ENCODE assay signal across 8 cellular contexts in the genomic region with DNA sequence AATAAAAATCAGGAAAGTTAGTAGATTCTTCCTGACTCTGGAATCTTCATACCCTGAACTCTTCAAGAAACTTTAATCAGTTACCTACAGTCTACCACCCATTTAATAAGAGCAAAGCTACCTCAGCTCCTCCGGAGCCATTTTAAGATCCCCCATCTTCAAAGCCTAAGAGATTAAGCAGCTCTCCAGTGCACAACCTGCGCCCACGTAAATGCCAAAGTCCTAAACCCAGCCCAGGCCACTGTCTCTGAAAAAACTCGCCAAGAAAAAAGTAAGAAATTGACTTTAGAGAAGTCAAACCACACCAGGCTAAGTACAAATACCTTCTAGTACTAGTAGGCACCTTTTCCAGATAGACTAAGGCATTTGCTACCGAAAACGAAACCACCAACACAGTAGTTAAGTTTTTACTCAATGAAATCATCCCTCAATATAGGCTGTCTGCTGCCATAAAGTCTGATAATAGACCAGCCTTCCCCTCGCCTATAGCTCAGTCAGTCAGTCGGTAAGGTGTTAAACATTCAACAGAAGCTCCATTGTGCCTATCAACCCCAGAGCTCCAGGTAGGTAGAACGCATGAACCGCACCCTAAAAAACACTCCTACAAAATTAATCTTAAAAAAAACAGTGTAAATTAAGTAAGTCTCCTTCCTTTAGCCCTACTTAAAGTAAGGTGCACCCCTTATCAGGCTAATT.
DNase-seq lines count a peak whose midpoint lies in the region; ATAC-seq, FAIRE-seq and TF ChIP-seq lines count a peak whose summit lies in the region.
"Not testable (repeated sequence)": the region's sequence is repeated elsewhere in the genome, so short reads cannot be mapped to it uniquely, and the experiment has no call there.

No MANE protein-coding gene starts in this region.

- not testable (repeated sequence) for H3K36me3 Mint-ChIP-seq in activated CD4-positive, alpha-beta memory T cell treated with anti-CD3 and anti-CD28 coated beads for 36 hours; effector memory CD8-positive, alpha-beta T cell (ENCODE audit: insufficient read depth)

- not testable (repeated sequence) for H4K20me1 ChIP-seq in OCI-LY3 (ENCODE audit: insufficient read depth, low read length); K562 (replicated peaks; ENCODE audit: control insufficient read depth, insufficient read depth, low read length); osteoblast (ENCODE audit: insufficient read depth, low read length)

- H3K9ac ChIP-seq in OCI-LY3 (ENCODE audit: low read length); K562 (ENCODE audit: insufficient read depth in 1 of 2, low read depth in 2 of 2, low read length in 2 of 2): not testable (repeated sequence)
- peak overlapping the region; percentile 54 for H3K9ac ChIP-seq in mesendoderm (ENCODE audit: low read length)

- POLR2A ChIA-PET in activated CD4-positive, alpha-beta memory T cell treated with anti-CD3 and anti-CD28 coated beads for 36 hours (lab: Charles Lee); K562 (lab: Yijun Ruan, JAX): not testable (repeated sequence)

- not testable (repeated sequence) for H3K27ac ChIP-seq in OCI-LY3 (ENCODE audit: low read length); K562 (ENCODE audit: extremely low read depth, low read depth, low read length); osteoblast (ENCODE audit: low read depth, low read length)
- H3K27ac ChIP-seq in mesendoderm (ENCODE audit: low read depth, low read length): peak overlapping the region; percentile 93
- H3K27ac ChIP-seq in thyroid gland: peak overlapping the region; percentile 76 to 93 (median 84)

- peak overlapping the region; percentile 73 for H2BK120ac ChIP-seq in mesendoderm (ENCODE audit: low read depth, low read length)

- not testable (repeated sequence) for H3K9me1 ChIP-seq in K562 (ENCODE audit: control insufficient read depth, insufficient read depth, low read length)

- H3K18ac ChIP-seq in mesendoderm (ENCODE audit: low read length): peak overlapping the region; percentile 98

- H3K4me2 ChIP-seq in OCI-LY3 (ENCODE audit: low read length) (peak overlapping the region; percentile 72), osteoblast (ENCODE audit: insufficient read depth, low read length) (peak overlapping the region; percentile 51)
- not testable (repeated sequence) for H3K4me2 ChIP-seq in K562 (ENCODE audit: insufficient read depth, low read length); mesendoderm (ENCODE audit: low read length)

- TF ChIP-seq CTCF in OCI-LY3 (IDR thresholded peaks at IDR 0.05; ENCODE audit: low read depth, low read length); K562 (IDR thresholded peaks at IDR 0.05 in 2 of 3, conservative IDR thresholded peaks at IDR 0.05 in 1 of 3; ENCODE audit: insufficient read depth in 2 of 3, low read depth in 1 of 3, low read length in 3 of 3); osteoblast (IDR thresholded peaks at IDR 0.05; ENCODE audit: extremely low read depth, low read depth, low read length); thyroid gland (IDR thresholded peaks at IDR 0.05): not testable (repeated sequence)

- H3K4ac ChIP-seq in mesendoderm (ENCODE audit: low read depth, low read length): not testable (repeated sequence)

- CTCF ChIA-PET in activated CD4-positive, alpha-beta memory T cell treated with anti-CD3 and anti-CD28 coated beads for 36 hours (lab: Charles Lee); K562 (lab: Yijun Ruan, JAX; ENCODE audit: low intra/inter-chr PET ratio): not testable (repeated sequence)

- H3K56ac ChIP-seq in mesendoderm (ENCODE audit: low read length): peak overlapping the region; percentile 76

- not testable (repeated sequence) for ATAC-seq in K562; effector memory CD8-positive, alpha-beta T cell (replicated peaks)

- FAIRE-seq in K562 (lab: Jason Lieb, UNC): not testable (repeated sequence)

- intact Hi-C loops in activated CD4-positive, alpha-beta memory T cell treated with anti-CD3 and anti-CD28 coated beads for 36 hours (cut with micrococcal nuclease): loop anchor here (2.0 kb wide), 1 partner anchor 76 kb away; no protein-coding TSS in a partner anchor
- intact Hi-C loops in K562 (cut with micrococcal nuclease); thyroid gland (cut with DNase I): not testable (repeated sequence)

- not testable (repeated sequence) for H2AK5ac ChIP-seq in mesendoderm (ENCODE audit: low read length)

- in situ Hi-C loops in K562 (cut with MboI): not testable (repeated sequence)

- H3K4me1 Mint-ChIP-seq in activated CD4-positive, alpha-beta memory T cell treated with anti-CD3 and anti-CD28 coated beads for 36 hours (ENCODE audit: low read depth); effector memory CD8-positive, alpha-beta T cell (ENCODE audit: low read depth in 2 of 2): not testable (repeated sequence)

- H3K36me3 ChIP-seq in OCI-LY3 (replicated peaks; ENCODE audit: low read depth, low read length); K562 (ENCODE audit: control insufficient read depth, insufficient read depth, low read length); mesendoderm (ENCODE audit: control insufficient read depth, insufficient read depth, low read length); osteoblast (ENCODE audit: insufficient read depth, low read length); thyroid gland: not testable (repeated sequence)

- not testable (repeated sequence) for H3K9me3 ChIP-seq in OCI-LY3 (ENCODE audit: insufficient read depth, low read length); K562 (replicated peaks; ENCODE audit: control insufficient read depth, insufficient read depth, low read depth, low read length); osteoblast (ENCODE audit: low read depth, low read length); thyroid gland

- H3K27me3 Mint-ChIP-seq in activated CD4-positive, alpha-beta memory T cell treated with anti-CD3 and anti-CD28 coated beads for 36 hours; effector memory CD8-positive, alpha-beta T cell: not testable (repeated sequence)

- H4K8ac ChIP-seq in mesendoderm (ENCODE audit: low read depth, low read length): not testable (repeated sequence)

- 67% methylated on average over 10 of the region's 10 CpGs for WGBS in K562 (ENCODE audit: insufficient coverage, low coverage, missing lambda C conversion rate)
- no CpG with 5 or more reads among the region's 10 CpGs for WGBS in mesendoderm (ENCODE audit: extremely low coverage, insufficient coverage, low lambda C conversion rate)
- WGBS in thyroid gland, 2 donors: 56 to 63% methylated on average over 10 of the region's 10 CpGs

- H3K27ac Mint-ChIP-seq in activated CD4-positive, alpha-beta memory T cell treated with anti-CD3 and anti-CD28 coated beads for 36 hours; effector memory CD8-positive, alpha-beta T cell: not testable (repeated sequence)

- BruUV-seq in K562 (replicated peaks; lab: Mats Ljungman, UMichigan): not testable (repeated sequence)

- H3K4me3 ChIP-seq in OCI-LY3 (ENCODE audit: low read length): peak overlapping the region; percentile 54
- H3K4me3 ChIP-seq in K562; mesendoderm (ENCODE audit: low read length); thyroid gland (replicated peaks in 1 of 3): not testable (repeated sequence)
- peak overlapping the region; percentile 43 for H3K4me3 ChIP-seq in osteoblast (ENCODE audit: insufficient read depth, low read length)

- H3K4me1 ChIP-seq in OCI-LY3 (ENCODE audit: low read length): peaks cover 13% of the 10 kb centered on the region
- H3K4me1 ChIP-seq in K562 (replicated peaks in 1 of 2; ENCODE audit: control insufficient read depth in 2 of 2, insufficient read depth in 2 of 2, low read length in 2 of 2): peaks cover 4 to 36% of the 10 kb centered on the region in 2 experiments; a peak in 3 of 5 replicates
- H3K4me1 ChIP-seq in mesendoderm (ENCODE audit: control insufficient read depth, low read depth, low read length); osteoblast (ENCODE audit: insufficient read depth, low read length); thyroid gland: not testable (repeated sequence)

- H3K23ac ChIP-seq in mesendoderm (ENCODE audit: low read length): not testable (repeated sequence)

- H3K9me3 Mint-ChIP-seq in activated CD4-positive, alpha-beta memory T cell treated with anti-CD3 and anti-CD28 coated beads for 36 hours; effector memory CD8-positive, alpha-beta T cell: not testable (repeated sequence)

- not testable (repeated sequence) for H2BK15ac ChIP-seq in mesendoderm (replicated peaks; ENCODE audit: low read depth)

- TF ChIP-seq RAD21 in K562 (CRISPR knock-in tag; conservative IDR thresholded peaks at IDR 0.05 in 1 of 2, IDR thresholded peaks at IDR 0.05 in 1 of 2): not testable (repeated sequence)

- H2AFZ ChIP-seq in OCI-LY3 (ENCODE audit: low read depth, low read length); K562 (ENCODE audit: low read depth, low read length); osteoblast (ENCODE audit: low read length): not testable (repeated sequence)

- not testable (repeated sequence) for TF ChIP-seq POLR2A in K562 (conservative IDR thresholded peaks at IDR 0.05); thyroid gland (IDR thresholded peaks at IDR 0.05)

- peak; percentile 1 for DNase-seq in HT-29 (ENCODE audit: low spot score)
- DNase-seq in activated CD4-positive, alpha-beta memory T cell treated with anti-CD3 and anti-CD28 coated beads for 36 hours: peak; percentile 15
- DNase-seq in K562 (ENCODE audit: extremely low read depth in 1 of 4, low spot score in 3 of 4); osteoblast (ENCODE audit: insufficient read length, low spot score, missing footprints): not testable (repeated sequence)
- peak in 2 of 3 experiments; percentile 18 to 51 for DNase-seq in effector memory CD8-positive, alpha-beta T cell
- DNase-seq in mesendoderm: peak; percentile 46
- DNase-seq in thyroid gland: peak; percentile 17 to 37

- not testable (repeated sequence) for TF ChIP-seq EP300 in K562 (IDR thresholded peaks at IDR 0.05; ENCODE audit: low read length)

- not testable (repeated sequence) for H3K27me3 ChIP-seq in OCI-LY3 (ENCODE audit: low read depth, low read length); K562 (ENCODE audit: control insufficient read depth in 2 of 2, insufficient read depth in 2 of 2, low read length in 2 of 2); mesendoderm (ENCODE audit: insufficient read depth, low read length, poor library complexity); osteoblast (ENCODE audit: insufficient read depth, low read length); thyroid gland

- H3K4me3 Mint-ChIP-seq in activated CD4-positive, alpha-beta memory T cell treated with anti-CD3 and anti-CD28 coated beads for 36 hours; effector memory CD8-positive, alpha-beta T cell: not testable (repeated sequence)

- H2BK5ac ChIP-seq in mesendoderm (ENCODE audit: low read length): peak overlapping the region; percentile 80

- H4K5ac ChIP-seq in mesendoderm (ENCODE audit: low read length): not testable (repeated sequence)

- not testable (repeated sequence) for H3K79me2 ChIP-seq in OCI-LY3 (ENCODE audit: low read length); K562 (ENCODE audit: control insufficient read depth, insufficient read depth, low read length); mesendoderm (ENCODE audit: control insufficient read depth, insufficient read depth, low read length); osteoblast (ENCODE audit: insufficient read depth, low read length)

- H3K79me1 ChIP-seq in mesendoderm (ENCODE audit: low read length): not testable (repeated sequence)
